ENCODE assay signal across 8 cellular contexts in genomic region chr9:136886610-136887597, GRCh38. TPM values are rescaled to one million over a fixed set of nuclear protein-coding genes. Genes with fewer than 3 reads are reported as not detected.
A peak's percentile ranks its signal among the peaks of the same experiment; 100 is the strongest.
DNase-seq lines count a peak whose midpoint lies in the region; ATAC-seq and TF ChIP-seq lines count a peak whose summit lies in the region.

No MANE protein-coding gene starts in this region.

- no peak; the same call in 1 of the 2 replicates for TF ChIP-seq CTCF in SK-N-SH (IDR thresholded peaks at IDR 0.05)

- no peaks in the 10 kb centered on the region for H3K27me3 ChIP-seq in BLaER1
- H3K27me3 ChIP-seq in SK-N-SH (ENCODE audit: insufficient read depth): no peaks in the 10 kb centered on the region

- peak overlapping the region; percentile 91 to 100 for H3K4me3 Mint-ChIP-seq in stimulated activated naive B cell treated with anti-CD40 and anti-IgM and Interleukin-4, amounts not matched to agents 10 μg/mL and 1 μg/mL and 100 μg/mL, for 72 hours

- peak overlapping the region; percentile 99 for H3K4me3 ChIP-seq in BLaER1
- H3K4me3 ChIP-seq in SK-N-SH (ENCODE audit: low read depth in 2 of 2, low read length in 1 of 2): peak overlapping the region; percentile 74 to 86

- H3K9ac ChIP-seq in BLaER1 (peak overlapping the region; percentile 95), SK-N-SH (peak overlapping the region; percentile 86)

- peak; percentile 89 for DNase-seq in SK-N-SH
- DNase-seq in caudate nucleus (lab: John Stamatoyannopoulos, UW): peak in 1 of 61 donors; percentile 60
- DNase-seq in left lobe of liver (ENCODE audit: low spot score): no peak
- peak; percentile 27 for DNase-seq in stimulated activated naive B cell treated with anti-CD40 and anti-IgM and Interleukin-4, amounts not matched to agents 10 μg/mL and 1 μg/mL and 100 μg/mL, for 72 hours
- no peak for DNase-seq in SIG-M5 treated with dmso at 0.1 percent for 504 hours (lab: John Stamatoyannopoulos, UW; ENCODE audit: unreplicated experiment)

- peak overlapping the region; percentile 94 for H3K27ac ChIP-seq in BLaER1
- H3K27ac ChIP-seq in SK-N-SH (ENCODE audit: low read depth in 2 of 2, low read length in 1 of 2): peak overlapping the region; percentile 39 to 67
- peak overlapping the region; percentile 76 for H3K27ac ChIP-seq in caudate nucleus (ENCODE audit: low read depth, low read length)

- H2AFZ ChIP-seq in SK-N-SH (ENCODE audit: low read depth): peak overlapping the region; percentile 51; the same call in 1 of the 2 replicates

- ATAC-seq in GM18520 (IDR thresholded peaks at IDR 0.05; ENCODE audit: unreplicated experiment): peak; percentile 15
- ATAC-seq in HG03039 (IDR thresholded peaks at IDR 0.05; ENCODE audit: unreplicated experiment): peak; percentile 9
- peak; percentile 40 for ATAC-seq in left lobe of liver
- peak; percentile 24 to 29 for ATAC-seq in stimulated activated naive B cell treated with anti-CD40 and anti-IgM and Interleukin-4, amounts not matched to agents 10 μg/mL and 1 μg/mL and 100 μg/mL, for 72 hours (replicated peaks)

- TF ChIP-seq EP300 in SK-N-SH (IDR thresholded peaks at IDR 0.05; ENCODE audit: borderline replicate concordance in 1 of 2, low read depth in 1 of 2, low read length in 1 of 2): no peak

- H3K9me3 ChIP-seq in BLaER1 (no peaks in the 10 kb centered on the region), SK-N-SH (no peaks in the 10 kb centered on the region)

- H3K36me3 ChIP-seq in BLaER1 (peaks cover 36% of the 10 kb centered on the region), SK-N-SH (replicated peaks in 1 of 2; ENCODE audit: control insufficient read depth in 1 of 2, insufficient read depth in 2 of 2, low read length in 1 of 2) (no peaks in the 10 kb centered on the region)

- peak overlapping the region; percentile 92 for H3K27ac Mint-ChIP-seq in stimulated activated naive B cell treated with anti-CD40 and anti-IgM and Interleukin-4, amounts not matched to agents 10 μg/mL and 1 μg/mL and 100 μg/mL, for 72 hours

- H3K4me1 ChIP-seq in BLaER1 (peaks cover 47% of the 10 kb centered on the region), SK-N-SH (ENCODE audit: control insufficient read depth in 1 of 2, insufficient read depth in 2 of 2, low read depth in 1 of 2, low read length in 1 of 2) (peaks cover 0 to 10% of the 10 kb centered on the region in 2 experiments; a peak in 2 of 4 replicates)

- TF ChIP-seq RAD21 in SK-N-SH (IDR thresholded peaks at IDR 0.05; ENCODE audit: low read length): no peak

- H3F3A ChIP-seq in SK-N-SH (replicated peaks; ENCODE audit: insufficient read depth): no peaks in the 10 kb centered on the region

- peaks cover 50% of the 10 kb centered on the region for H3K79me2 ChIP-seq in SK-N-SH (ENCODE audit: insufficient read depth)

- peak overlapping the region; percentile 98 for H3K4me2 ChIP-seq in BLaER1
- H3K4me2 ChIP-seq in SK-N-SH: peak overlapping the region; percentile 100

- no peaks in the 10 kb centered on the region for H3K9me3 Mint-ChIP-seq in stimulated activated naive B cell treated with anti-CD40 and anti-IgM and Interleukin-4, amounts not matched to agents 10 μg/mL and 1 μg/mL and 100 μg/mL, for 72 hours

- POLR2A ChIA-PET in SK-N-SH (lab: Yijun Ruan, JAX): interaction anchor here (0.9 to 1.3 kb wide), 4 partner anchors 17 to 38 kb away, joined by 3 to 4 read pairs (median 3); partner anchors contain the start of gene EDF1

- WGBS in SK-N-SH (ENCODE audit: low lambda C conversion rate): 5% methylated on average over 19 of the region's 76 CpGs

- no peaks in the 10 kb centered on the region for H3K9me2 ChIP-seq in SK-N-SH

- CTCF ChIA-PET in SK-N-SH (lab: Yijun Ruan, JAX): interaction anchor here (0.6 to 2.2 kb wide), 4 partner anchors 44 to 58 kb away, joined by 3 to 5 read pairs (median 4); partner anchors contain the start of genes AJM1, C8G and FBXW5

- H3K36me3 Mint-ChIP-seq in stimulated activated naive B cell treated with anti-CD40 and anti-IgM and Interleukin-4, amounts not matched to agents 10 μg/mL and 1 μg/mL and 100 μg/mL, for 72 hours: peaks cover 10 to 23% of the 10 kb centered on the region in 2 donors

- H3K4me1 Mint-ChIP-seq in stimulated activated naive B cell treated with anti-CD40 and anti-IgM and Interleukin-4, amounts not matched to agents 10 μg/mL and 1 μg/mL and 100 μg/mL, for 72 hours: peaks cover 18 to 46% of the 10 kb centered on the region in 2 donors

- no peaks in the 10 kb centered on the region for H3K27me3 Mint-ChIP-seq in stimulated activated naive B cell treated with anti-CD40 and anti-IgM and Interleukin-4, amounts not matched to agents 10 μg/mL and 1 μg/mL and 100 μg/mL, for 72 hours

- H4K20me1 ChIP-seq in BLaER1: peaks cover 52% of the 10 kb centered on the region
- H4K20me1 ChIP-seq in SK-N-SH (ENCODE audit: insufficient read depth): peaks cover 10% of the 10 kb centered on the region; the same call in 1 of the 2 replicates

TF ChIP-seq in SK-N-SH, 30 proteins besides CTCF, POLR2A, EP300 and RAD21:
- no peak for TF ChIP-seq RFX5 (IDR thresholded peaks at IDR 0.05; ENCODE audit: low read length)
- TF ChIP-seq NFIC (IDR thresholded peaks at IDR 0.05; ENCODE audit: borderline replicate concordance): no peak
- TF ChIP-seq, protein P1, sequence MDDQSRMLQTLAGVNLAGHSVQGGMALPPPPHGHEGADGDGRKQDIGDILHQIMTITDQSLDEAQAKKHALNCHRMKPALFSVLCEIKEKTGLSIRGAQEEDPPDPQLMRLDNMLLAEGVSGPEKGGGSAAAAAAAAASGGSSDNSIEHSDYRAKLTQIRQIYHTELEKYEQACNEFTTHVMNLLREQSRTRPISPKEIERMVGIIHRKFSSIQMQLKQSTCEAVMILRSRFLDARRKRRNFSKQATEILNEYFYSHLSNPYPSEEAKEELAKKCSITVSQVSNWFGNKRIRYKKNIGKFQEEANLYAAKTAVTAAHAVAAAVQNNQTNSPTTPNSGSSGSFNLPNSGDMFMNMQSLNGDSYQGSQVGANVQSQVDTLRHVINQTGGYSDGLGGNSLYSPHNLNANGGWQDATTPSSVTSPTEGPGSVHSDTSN (IDR thresholded peaks at IDR 0.05): no peak
- no peak for TF ChIP-seq TEAD4 (IDR thresholded peaks at IDR 0.05; ENCODE audit: borderline replicate concordance, insufficient read depth)
- TF ChIP-seq POLR2AphosphoS5 (IDR thresholded peaks at IDR 0.05; ENCODE audit: low read depth, low read length): no peak
- no peak for TF ChIP-seq ELF1 (IDR thresholded peaks at IDR 0.05)
- no peak for TF ChIP-seq SMC3 (IDR thresholded peaks at IDR 0.05; ENCODE audit: low read depth, low read length)
- TF ChIP-seq RCOR1 (IDR thresholded peaks at IDR 0.05; ENCODE audit: low read length): no peak
- no peak for TF ChIP-seq FOXM1 (IDR thresholded peaks at IDR 0.05; ENCODE audit: low read depth)
- TF ChIP-seq NRF1 (IDR thresholded peaks at IDR 0.05; ENCODE audit: low read depth, low read length): no peak
- no peak for TF ChIP-seq GABPA (IDR thresholded peaks at IDR 0.05; ENCODE audit: low read depth)
- TF ChIP-seq CHD2 (IDR thresholded peaks at IDR 0.05; ENCODE audit: low read length, partially characterized antibody): no peak
- no peak for TF ChIP-seq FOSL2 (IDR thresholded peaks at IDR 0.05; ENCODE audit: borderline replicate concordance, low read depth)
- no peak for TF ChIP-seq MAX (IDR thresholded peaks at IDR 0.05; ENCODE audit: low read depth)
- TF ChIP-seq IRF3 (IDR thresholded peaks at IDR 0.05; ENCODE audit: low read depth, low read length): no peak
- TF ChIP-seq EZH2phosphoT487 (IDR thresholded peaks at IDR 0.05; ENCODE audit: borderline replicate concordance, low read depth): no peak
- no peak for TF ChIP-seq FOXJ3 (CRISPR knock-in tag; IDR thresholded peaks at IDR 0.05)
TF ChIP-seq in SK-N-SH: peak in this region for 0.

RNA-seq across cellular contexts. Expression of gene TRAF2, which starts 0.6 kb away (rescaled TPM):
- 13.3 and 15.4 TPM in 2 replicates for polyA plus RNA-seq in SK-N-SH (2012; rRNA removed)
- 4.9 and 8.3 TPM in 2 replicates for polyA plus RNA-seq in SK-N-SH (2012; cell fraction: cytosol; rRNA removed)
- polyA plus RNA-seq in SK-N-SH (2012; cell fraction: nucleus; rRNA removed): 35.0 and 39.8 TPM in 2 replicates
- total RNA-seq in left lobe of liver: 7.4 TPM

RNA-seq across cellular contexts. Expression of gene EDF1, which starts 20.8 kb away (rescaled TPM):
- polyA plus RNA-seq in SK-N-SH (2012; rRNA removed): 756 and 1,070 TPM in 2 replicates
- 867 and 896 TPM in 2 replicates for polyA plus RNA-seq in SK-N-SH (2012; cell fraction: cytosol; rRNA removed)
- polyA plus RNA-seq in SK-N-SH (2012; cell fraction: nucleus; rRNA removed): 430 and 459 TPM in 2 replicates
- 232 TPM for total RNA-seq in left lobe of liver

RNA-seq across cellular contexts. Expression of gene MAMDC4, which starts 34.8 kb away (rescaled TPM):
- polyA plus RNA-seq in SK-N-SH (2012; rRNA removed): 4.2 and 5.0 TPM in 2 replicates
- 0.45 and 0.63 TPM in 2 replicates for polyA plus RNA-seq in SK-N-SH (2012; cell fraction: cytosol; rRNA removed)
- 46.4 and 69.8 TPM in 2 replicates for polyA plus RNA-seq in SK-N-SH (2012; cell fraction: nucleus; rRNA removed)
- 28.6 TPM for total RNA-seq in left lobe of liver

RNA-seq across cellular contexts. Expression of gene PHPT1, which starts 37.7 kb away (rescaled TPM):
- polyA plus RNA-seq in SK-N-SH (2012; rRNA removed): 338 and 517 TPM in 2 replicates
- 293 and 298 TPM in 2 replicates for polyA plus RNA-seq in SK-N-SH (2012; cell fraction: cytosol; rRNA removed)
- polyA plus RNA-seq in SK-N-SH (2012; cell fraction: nucleus; rRNA removed): 329 and 407 TPM in 2 replicates
- total RNA-seq in left lobe of liver: 58.2 TPM

RNA-seq across cellular contexts. Expression of gene AJM1, which starts 44.6 kb away (rescaled TPM):
- polyA plus RNA-seq in SK-N-SH (2012; rRNA removed): 2.4 and 2.6 TPM in 2 replicates
- polyA plus RNA-seq in SK-N-SH (2012; cell fraction: cytosol; rRNA removed): 0.68 and 1.0 TPM in 2 replicates
- polyA plus RNA-seq in SK-N-SH (2012; cell fraction: nucleus; rRNA removed): 23.3 and 46.7 TPM in 2 replicates
- total RNA-seq in left lobe of liver: 4.1 TPM

Comparison
In these comparisons a context has a peak if more than half of its experiments do, and no peak if none do; other contexts are left out.
1. DNase-seq: peak in SK-N-SH (single experiment) and stimulated activated naive B cell treated with anti-CD40 and anti-IgM and Interleukin-4, amounts not matched to agents 10 μg/mL and 1 μg/mL and 100 μg/mL, for 72 hours (single experiment); none in left lobe of liver (single experiment) and SIG-M5 treated with dmso at 0.1 percent for 504 hours (single experiment).
2. Peak in every context shown above with its lines, with median percentiles within 50 percentile points of each other: H3K27ac ChIP-seq and ATAC-seq.